Comparison of ENCODE assay signal across 18 cellular contexts in genomic region chr11:67983916-67984315, GRCh38. TPM values are rescaled to one million over a fixed set of nuclear protein-coding genes. Genes with fewer than 3 reads are reported as not detected.
DNase-seq lines count a peak whose midpoint lies in the region; ATAC-seq and TF ChIP-seq lines count a peak whose summit lies in the region.
"Had no signal": no experiment of that assay in that cellular context is flagged by ENCODE, and none has a peak within 500 bp of the region (broad histone marks: within the 10 kb centered on the region; RNA-seq: fewer than 3 reads in every experiment).

No MANE protein-coding gene starts in this region.

- no peaks in the 10 kb centered on the region for H3K36me3 ChIP-seq in sigmoid colon

- TF ChIP-seq POLR2A in sigmoid colon (IDR thresholded peaks at IDR 0.05): no peak

- TF ChIP-seq CTCF in activated B cell treated with CpG ODN at 0.5 μM for 24 hours (IDR thresholded peaks at IDR 0.05): no peak
- TF ChIP-seq CTCF in sigmoid colon (IDR thresholded peaks at IDR 0.05): no peak

- peaks cover 3% of the 10 kb centered on the region for H3K27me3 Mint-ChIP-seq in activated B cell treated with CpG ODN at 0.5 μM for 24 hours
- peaks cover 5% of the 10 kb centered on the region for H3K27me3 Mint-ChIP-seq in activated T-helper 1 cell treated with anti-CD3 and anti-CD28 coated beads, Interleukin-12 subunit alpha, Interleukin-12 subunit beta, Interleukin-2, Interleukin-4 antibody, amounts not matched to agents 30 ng/mL and 10 ng/mL and 1 ng/mL, durations not matched to agents 14 hours and 24 hours and 36 hours (ENCODE audit: insufficient read depth)
- no peaks in the 10 kb centered on the region for H3K27me3 Mint-ChIP-seq in activated CD4-positive, alpha-beta T cell treated with anti-CD3 and anti-CD28 coated beads for 36 hours

- DNase-seq in NCI-H748 (lab: John Stamatoyannopoulos, UW; ENCODE audit: unreplicated experiment) (peak; percentile 29), NCI-H748 treated with DMSO at 0.1 percent for 48 hours (lab: John Stamatoyannopoulos, UW) (no peak), Daoy (ENCODE audit: low read depth) (peak; percentile 21), activated B cell treated with CpG ODN at 0.5 μM for 24 hours (peak; percentile 1), sigmoid colon (peak; percentile 35), iPS-NIHi7 (ENCODE audit: extremely low spot score) (no peak)
- DNase-seq in activated T-helper 1 cell treated with anti-CD3 and anti-CD28 coated beads, Interleukin-12 subunit alpha, Interleukin-12 subunit beta, Interleukin-2, Interleukin-4 antibody, amounts not matched to agents 30 ng/mL and 10 ng/mL and 1 ng/mL, durations not matched to agents 14 hours and 24 hours and 36 hours (ENCODE audit: low spot score): no peak
- no peak for DNase-seq in activated CD4-positive, alpha-beta T cell treated with anti-CD3 and anti-CD28 coated beads for 36 hours
- DNase-seq: 8988T; CD4-positive, alpha-beta memory T cell; DMS153; DMS79 treated with DMSO at 0.1 percent for 48 hours; GDM1; HCEC 1CT; HFFc6 had no signal

- H3K4me1 ChIP-seq in sigmoid colon: no peaks in the 10 kb centered on the region

- H3K9me3 ChIP-seq in sigmoid colon: no peaks in the 10 kb centered on the region

- no peaks in the 10 kb centered on the region for H3K27me3 ChIP-seq in sigmoid colon

- TF ChIP-seq EP300 in sigmoid colon (IDR thresholded peaks at IDR 0.05): no peak

- no peak overlapping the region for H3K4me3 ChIP-seq in sigmoid colon

- POLR2A ChIA-PET in activated B cell treated with CpG ODN at 0.5 μM for 24 hours (lab: Charles Lee): no interaction called here
- POLR2A ChIA-PET in activated CD4-positive, alpha-beta T cell treated with anti-CD3 and anti-CD28 coated beads for 36 hours (lab: Charles Lee): no interaction called here

- CTCF ChIA-PET in activated B cell treated with CpG ODN at 0.5 μM for 24 hours (lab: Charles Lee): no interaction called here
- CTCF ChIA-PET in activated CD4-positive, alpha-beta T cell treated with anti-CD3 and anti-CD28 coated beads for 36 hours (lab: Charles Lee): no interaction called here

- no peak for ATAC-seq in activated B cell treated with CpG ODN at 0.5 μM for 24 hours (ENCODE audit: low read depth)
- ATAC-seq in activated CD4-positive, alpha-beta T cell treated with anti-CD3 and anti-CD28 coated beads for 36 hours: no peak

- no peak overlapping the region for H3K4me3 Mint-ChIP-seq in activated B cell treated with CpG ODN at 0.5 μM for 24 hours
- no peak overlapping the region for H3K4me3 Mint-ChIP-seq in activated T-helper 1 cell treated with anti-CD3 and anti-CD28 coated beads, Interleukin-12 subunit alpha, Interleukin-12 subunit beta, Interleukin-2, Interleukin-4 antibody, amounts not matched to agents 30 ng/mL and 10 ng/mL and 1 ng/mL, durations not matched to agents 14 hours and 24 hours and 36 hours
- H3K4me3 Mint-ChIP-seq in activated CD4-positive, alpha-beta T cell treated with anti-CD3 and anti-CD28 coated beads for 36 hours: no peak overlapping the region
- H3K4me3 Mint-ChIP-seq: B cell; CD4-positive, alpha-beta memory T cell; HFFc6 had no signal

- no peak overlapping the region for H3K27ac ChIP-seq in sigmoid colon
- H3K27ac ChIP-seq: C4-2B, HL-60 had no signal

- H3K27ac Mint-ChIP-seq in activated B cell treated with CpG ODN at 0.5 μM for 24 hours: no peak overlapping the region
- H3K27ac Mint-ChIP-seq in activated T-helper 1 cell treated with anti-CD3 and anti-CD28 coated beads, Interleukin-12 subunit alpha, Interleukin-12 subunit beta, Interleukin-2, Interleukin-4 antibody, amounts not matched to agents 30 ng/mL and 10 ng/mL and 1 ng/mL, durations not matched to agents 14 hours and 24 hours and 36 hours: no peak overlapping the region
- no peak overlapping the region for H3K27ac Mint-ChIP-seq in activated CD4-positive, alpha-beta T cell treated with anti-CD3 and anti-CD28 coated beads for 36 hours
- H3K27ac Mint-ChIP-seq: B cell; CD4-positive, alpha-beta memory T cell; HFFc6 had no signal

- WGBS in sigmoid colon, 2 donors: 79 to 82% methylated on average over 29 of the region's 29 CpGs

- H3K36me3 Mint-ChIP-seq in activated B cell treated with CpG ODN at 0.5 μM for 24 hours (ENCODE audit: low read depth): no peaks in the 10 kb centered on the region
- no peaks in the 10 kb centered on the region for H3K36me3 Mint-ChIP-seq in activated T-helper 1 cell treated with anti-CD3 and anti-CD28 coated beads, Interleukin-12 subunit alpha, Interleukin-12 subunit beta, Interleukin-2, Interleukin-4 antibody, amounts not matched to agents 30 ng/mL and 10 ng/mL and 1 ng/mL, durations not matched to agents 14 hours and 24 hours and 36 hours (ENCODE audit: low read depth)
- no peaks in the 10 kb centered on the region for H3K36me3 Mint-ChIP-seq in activated CD4-positive, alpha-beta T cell treated with anti-CD3 and anti-CD28 coated beads for 36 hours (ENCODE audit: low read depth)
- H3K36me3 Mint-ChIP-seq: CD4-positive, alpha-beta memory T cell had no signal

- no peaks in the 10 kb centered on the region for H3K4me1 Mint-ChIP-seq in activated B cell treated with CpG ODN at 0.5 μM for 24 hours
- H3K4me1 Mint-ChIP-seq in activated T-helper 1 cell treated with anti-CD3 and anti-CD28 coated beads, Interleukin-12 subunit alpha, Interleukin-12 subunit beta, Interleukin-2, Interleukin-4 antibody, amounts not matched to agents 30 ng/mL and 10 ng/mL and 1 ng/mL, durations not matched to agents 14 hours and 24 hours and 36 hours (ENCODE audit: low read depth): no peaks in the 10 kb centered on the region
- H3K4me1 Mint-ChIP-seq in activated CD4-positive, alpha-beta T cell treated with anti-CD3 and anti-CD28 coated beads for 36 hours: no peaks in the 10 kb centered on the region
- H3K4me1 Mint-ChIP-seq: B cell; CD4-positive, alpha-beta memory T cell had no signal

- no peaks in the 10 kb centered on the region for H3K9me3 Mint-ChIP-seq in activated B cell treated with CpG ODN at 0.5 μM for 24 hours
- no peaks in the 10 kb centered on the region for H3K9me3 Mint-ChIP-seq in activated T-helper 1 cell treated with anti-CD3 and anti-CD28 coated beads, Interleukin-12 subunit alpha, Interleukin-12 subunit beta, Interleukin-2, Interleukin-4 antibody, amounts not matched to agents 30 ng/mL and 10 ng/mL and 1 ng/mL, durations not matched to agents 14 hours and 24 hours and 36 hours
- H3K9me3 Mint-ChIP-seq in activated CD4-positive, alpha-beta T cell treated with anti-CD3 and anti-CD28 coated beads for 36 hours (ENCODE audit: low read depth): no peaks in the 10 kb centered on the region
- H3K9me3 Mint-ChIP-seq: CD4-positive, alpha-beta memory T cell; HFFc6 had no signal

- intact Hi-C loops in activated B cell treated with CpG ODN at 0.5 μM for 24 hours (cut with micrococcal nuclease) (no loop called here), sigmoid colon (cut with DNase I) (no loop called here)
- intact Hi-C loops in activated T-helper 1 cell treated with anti-CD3 and anti-CD28 coated beads, Interleukin-12 subunit alpha, Interleukin-12 subunit beta, Interleukin-2, Interleukin-4 antibody, amounts not matched to agents 30 ng/mL and 10 ng/mL and 1 ng/mL, durations not matched to agents 14 hours and 24 hours and 36 hours (cut with micrococcal nuclease): no loop called here
- intact Hi-C loops in activated CD4-positive, alpha-beta T cell treated with anti-CD3 and anti-CD28 coated beads for 36 hours (cut with DNase I, micrococcal nuclease): no loop called here

RNA-seq across cellular contexts. Expression of gene UNC93B1, which starts 20.0 kb away (rescaled TPM):
- total RNA-seq in Daoy (2014; rRNA removed; shearing (Covaris generic)): 11.7 and 26.5 TPM in 2 replicates
- 117 and 133 TPM in 2 replicates for total RNA-seq in activated B cell treated with CpG ODN at 0.5 μM for 24 hours
- 10 to 100 TPM; 24.7 to 27.6 (median 25.6) TPM for total RNA-seq in sigmoid colon
- 10 to 100 TPM; 11.4 to 52.7 (median 11.6) TPM for polyA plus RNA-seq in sigmoid colon
- 13.9 and 14.8 TPM in 2 replicates for total RNA-seq in activated T-helper 1 cell treated with anti-CD3 and anti-CD28 coated beads, Interleukin-12 subunit alpha, Interleukin-12 subunit beta, Interleukin-2, Interleukin-4 antibody, amounts not matched to agents 30 ng/mL and 10 ng/mL and 1 ng/mL, durations not matched to agents 14 hours and 24 hours and 36 hours
- total RNA-seq in activated CD4-positive, alpha-beta T cell treated with anti-CD3 and anti-CD28 coated beads for 36 hours: 10 to 100 TPM; 16.3 to 16.7 TPM

RNA-seq across cellular contexts. Expression of gene ALDH3B1, which starts 26.2 kb away (rescaled TPM):
- 5.8 and 8.2 TPM in 2 replicates for total RNA-seq in Daoy (2014; rRNA removed; shearing (Covaris generic))
- total RNA-seq in activated B cell treated with CpG ODN at 0.5 μM for 24 hours (0.53 and 0.98 TPM in 2 replicates), sigmoid colon (10 to 100 TPM in 3 of 4 donors, 1 to 10 TPM in 1; 9.4 to 14.7 (median 11.7) TPM)
- 10 to 100 TPM in 1 of 3 donors, 1 to 10 TPM in 2; 6.2 to 11.0 (median 7.8) TPM for polyA plus RNA-seq in sigmoid colon
- not detected in 2 replicates for total RNA-seq in activated T-helper 1 cell treated with anti-CD3 and anti-CD28 coated beads, Interleukin-12 subunit alpha, Interleukin-12 subunit beta, Interleukin-2, Interleukin-4 antibody, amounts not matched to agents 30 ng/mL and 10 ng/mL and 1 ng/mL, durations not matched to agents 14 hours and 24 hours and 36 hours
- not detected for total RNA-seq in activated CD4-positive, alpha-beta T cell treated with anti-CD3 and anti-CD28 coated beads for 36 hours
- polyA plus RNA-seq: CD4-positive, alpha-beta memory T cell had no signal

RNA-seq across cellular contexts. Expression of gene NDUFS8, which starts 46.6 kb away (rescaled TPM):
- total RNA-seq in Daoy (2014; rRNA removed; shearing (Covaris generic)): 202 and 241 TPM in 2 replicates
- total RNA-seq in activated B cell treated with CpG ODN at 0.5 μM for 24 hours (93.7 and 101 TPM in 2 replicates), sigmoid colon (100 to 1,000 TPM; 174 to 255 (median 212) TPM)
- 100 to 1,000 TPM; 149 to 168 (median 164) TPM for polyA plus RNA-seq in sigmoid colon
- 137 and 144 TPM in 2 replicates for total RNA-seq in activated T-helper 1 cell treated with anti-CD3 and anti-CD28 coated beads, Interleukin-12 subunit alpha, Interleukin-12 subunit beta, Interleukin-2, Interleukin-4 antibody, amounts not matched to agents 30 ng/mL and 10 ng/mL and 1 ng/mL, durations not matched to agents 14 hours and 24 hours and 36 hours
- total RNA-seq in activated CD4-positive, alpha-beta T cell treated with anti-CD3 and anti-CD28 coated beads for 36 hours: 100 to 1,000 TPM; 108 to 113 TPM

RNA-seq across cellular contexts. Expression of gene TCIRG1, which starts 54.9 kb away (rescaled TPM):
- 31.7 and 41.0 TPM in 2 replicates for total RNA-seq in Daoy (2014; rRNA removed; shearing (Covaris generic))
- total RNA-seq in activated B cell treated with CpG ODN at 0.5 μM for 24 hours: 209 and 227 TPM in 2 replicates
- 100 to 1,000 TPM in 1 of 4 donors, 10 to 100 TPM in 3; 69.9 to 147 (median 81.9) TPM for total RNA-seq in sigmoid colon
- polyA plus RNA-seq in sigmoid colon: 100 to 1,000 TPM in 1 of 3 donors, 10 to 100 TPM in 2; 15.0 to 276 (median 23.6) TPM
- 142 and 152 TPM in 2 replicates for total RNA-seq in activated T-helper 1 cell treated with anti-CD3 and anti-CD28 coated beads, Interleukin-12 subunit alpha, Interleukin-12 subunit beta, Interleukin-2, Interleukin-4 antibody, amounts not matched to agents 30 ng/mL and 10 ng/mL and 1 ng/mL, durations not matched to agents 14 hours and 24 hours and 36 hours
- total RNA-seq in activated CD4-positive, alpha-beta T cell treated with anti-CD3 and anti-CD28 coated beads for 36 hours: 100 to 1,000 TPM; 117 to 151 TPM

Comparison
In these comparisons a context has a peak if more than half of its experiments do, and no peak if none do; other contexts are left out.
1. DNase-seq: peak in NCI-H748 (single experiment), Daoy (single experiment), activated B cell treated with CpG ODN at 0.5 μM for 24 hours (single experiment) and sigmoid colon (single experiment); none in NCI-H748 treated with DMSO at 0.1 percent for 48 hours (single experiment), activated T-helper 1 cell treated with anti-CD3 and anti-CD28 coated beads, Interleukin-12 subunit alpha, Interleukin-12 subunit beta, Interleukin-2, Interleukin-4 antibody, amounts not matched to agents 30 ng/mL and 10 ng/mL and 1 ng/mL, durations not matched to agents 14 hours and 24 hours and 36 hours (single experiment), iPS-NIHi7 (single experiment) and activated CD4-positive, alpha-beta T cell treated with anti-CD3 and anti-CD28 coated beads for 36 hours (single experiment).